In the genomic region with DNA sequence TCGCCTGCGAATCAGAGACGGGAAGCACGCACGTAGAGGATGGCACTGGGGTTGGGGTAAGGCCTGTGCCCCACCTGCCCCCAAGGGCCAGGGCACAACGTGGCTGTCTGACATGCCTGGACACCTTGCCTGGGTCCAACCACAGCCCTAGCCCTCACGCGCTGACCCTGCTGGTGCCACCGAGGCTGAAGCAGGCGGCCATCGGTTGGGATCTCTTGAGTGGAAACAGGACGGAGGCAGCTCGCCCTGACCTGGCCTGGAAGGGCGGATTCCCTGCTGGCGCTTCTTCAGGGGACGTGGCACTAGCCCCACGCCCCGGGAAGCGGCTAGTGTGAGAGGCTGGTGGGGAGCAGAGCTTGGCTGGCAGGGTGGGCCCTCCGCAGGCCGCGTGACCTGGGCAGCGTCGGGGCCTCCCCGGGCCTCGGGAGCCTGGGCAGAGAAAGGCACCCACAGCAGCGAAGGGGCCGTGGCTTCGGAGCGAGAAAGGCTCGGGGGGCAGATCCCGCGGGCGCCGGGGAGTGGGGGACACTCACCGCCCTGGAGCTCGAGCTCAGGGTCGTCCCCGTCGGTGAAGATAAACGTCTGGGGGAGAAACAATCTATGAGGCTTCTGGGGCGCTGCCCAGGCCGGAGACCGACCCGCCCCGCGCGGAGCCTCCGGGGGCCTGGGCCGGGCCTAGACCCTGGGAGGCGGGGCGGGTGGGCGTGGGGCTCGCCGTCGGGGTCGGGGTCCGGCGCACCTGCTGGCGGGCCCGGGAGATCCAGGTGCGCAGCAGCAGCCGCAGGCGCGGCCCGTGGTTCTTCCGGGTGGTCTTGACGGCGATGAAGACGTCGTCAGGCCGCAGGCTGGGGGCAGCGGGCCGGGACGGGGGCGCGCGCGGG, we compare ENCODE assay signal across 8 cellular contexts.
DNase-seq lines count a peak whose midpoint lies in the region; ATAC-seq, FAIRE-seq and TF ChIP-seq lines count a peak whose summit lies in the region.

No MANE protein-coding gene starts in this region.

- H3K4me1 ChIP-seq in effector memory CD4-positive, alpha-beta T cell (ENCODE audit: control insufficient read depth, insufficient read depth, low read length, poor library complexity, severe bottlenecking), result peaks cover 25% of the 10 kb centered on the region
- H3K4me1 ChIP-seq in muscle layer of duodenum (ENCODE audit: control insufficient read depth in 1 of 2, insufficient read depth in 2 of 2, low read length in 2 of 2), result peaks cover 0 to 29% of the 10 kb centered on the region in 2 donors

- TF ChIP-seq POLR2A in H54 (IDR thresholded peaks at IDR 0.05; ENCODE audit: low read depth, low read length), result no peak

- ATAC-seq in HG03442 (IDR thresholded peaks at IDR 0.05; ENCODE audit: unreplicated experiment), result no peak

- no peaks in the 10 kb centered on the region for H3K9me3 ChIP-seq in KOPT-K1 (ENCODE audit: insufficient read depth, low read length, poor library complexity, severe bottlenecking)
- no peaks in the 10 kb centered on the region for H3K9me3 ChIP-seq in effector memory CD4-positive, alpha-beta T cell (ENCODE audit: control insufficient read depth, low read length)
- H3K9me3 ChIP-seq in muscle layer of duodenum (ENCODE audit: control insufficient read depth in 1 of 2, low read length in 2 of 2), result no peaks in the 10 kb centered on the region

- no peaks in the 10 kb centered on the region for H3K27me3 ChIP-seq in effector memory CD4-positive, alpha-beta T cell (replicated peaks; ENCODE audit: control insufficient read depth, insufficient read depth, low read length, poor library complexity, severe bottlenecking)
- no peaks in the 10 kb centered on the region for H3K27me3 ChIP-seq in muscle layer of duodenum (ENCODE audit: low read depth, low read length)

- peak; percentile 3 for DNase-seq in GM04504 (ENCODE audit: low read depth)
- no peak for DNase-seq in effector memory CD4-positive, alpha-beta T cell
- DNase-seq in NCI-H187 treated with DMSO at 0.1 percent for 48 hours (lab: John Stamatoyannopoulos, UW), result no peak
- no peak for DNase-seq in H54 (ENCODE audit: insufficient read length, low spot score)
- DNase-seq in NCI-H1930 (lab: John Stamatoyannopoulos, UW), result no peak

- no peak for FAIRE-seq in H54 (lab: Jason Lieb, UNC)

- peak overlapping the region; percentile 50 for H3K4me3 ChIP-seq in effector memory CD4-positive, alpha-beta T cell (ENCODE audit: insufficient read depth, low read depth, low read length, poor library complexity, severe bottlenecking)
- H3K4me3 ChIP-seq in muscle layer of duodenum (ENCODE audit: low read depth in 1 of 2, low read length in 2 of 2), result peak overlapping the region; percentile 46 to 97

- H3K27ac ChIP-seq in KOPT-K1 (ENCODE audit: low read depth, low read length, poor library complexity, severe bottlenecking) (peak overlapping the region; percentile 65), muscle layer of duodenum (ENCODE audit: low read length) (no peak overlapping the region)
- H3K27ac ChIP-seq in effector memory CD4-positive, alpha-beta T cell (ENCODE audit: insufficient read depth, low read length, poor library complexity, severe bottlenecking), result no peak overlapping the region

- H3K36me3 ChIP-seq in KOPT-K1 (ENCODE audit: insufficient read depth, low read length), result peaks cover 45% of the 10 kb centered on the region
- H3K36me3 ChIP-seq in effector memory CD4-positive, alpha-beta T cell (ENCODE audit: control insufficient read depth, insufficient read depth, low read length), result peaks cover 26% of the 10 kb centered on the region
- H3K36me3 ChIP-seq in muscle layer of duodenum (ENCODE audit: control insufficient read depth in 1 of 2, insufficient read depth in 2 of 2, low read length in 2 of 2), result peaks cover 5 to 59% of the 10 kb centered on the region in 2 donors
